In the genomic region with DNA sequence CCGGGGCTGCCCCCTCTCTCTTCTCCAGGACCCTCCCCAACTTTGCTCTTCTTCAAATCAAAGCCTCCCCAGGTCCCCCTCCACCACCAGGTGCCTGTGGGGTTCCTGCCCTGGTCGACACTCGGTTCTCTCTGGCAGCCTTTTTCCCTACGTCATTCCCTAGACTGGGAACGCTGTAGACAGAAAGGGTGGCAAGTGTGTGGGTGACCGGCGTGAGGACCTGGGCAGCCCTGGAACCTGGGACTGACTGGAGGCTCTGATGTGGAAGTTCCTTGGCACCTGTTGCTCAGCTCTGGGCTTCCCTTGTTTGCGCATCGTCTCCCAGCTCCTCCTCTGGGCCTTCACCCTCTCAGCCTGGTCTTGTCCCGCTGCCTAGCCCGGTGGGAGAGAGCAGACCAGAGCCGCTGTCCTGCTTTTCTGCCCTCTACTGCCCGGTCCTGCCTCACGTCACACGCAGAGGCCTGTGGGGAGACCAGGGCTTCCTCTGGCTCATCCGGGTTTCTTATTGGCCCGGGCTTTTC, we compare ENCODE assay signal across 8 cellular contexts. TPM values are rescaled to one million over a fixed set of nuclear protein-coding genes. Genes with fewer than 3 reads are reported as not detected.
DNase-seq lines count a peak whose midpoint lies in the region; ATAC-seq and TF ChIP-seq lines count a peak whose summit lies in the region.

No MANE protein-coding gene starts in this region.

- H3F3A ChIP-seq in Loucy (ENCODE audit: low read depth) = no peaks in the 10 kb centered on the region

- TF ChIP-seq CTCF in Loucy (conservative IDR thresholded peaks at IDR 0.05; ENCODE audit: low read length) (no peak), mammary epithelial cell (conservative IDR thresholded peaks at IDR 0.05 in 1 of 2, IDR thresholded peaks at IDR 0.05 in 1 of 2; ENCODE audit: extremely low read depth in 1 of 2, insufficient read depth in 1 of 2, low read depth in 1 of 2, low read length in 2 of 2) (no peak), nephron (IDR thresholded peaks at IDR 0.05; ENCODE audit: unreplicated experiment in 3 of 3) (no peak)

- H3K4me2 ChIP-seq in Loucy (ENCODE audit: low read depth, low read length, poor library complexity, severe bottlenecking) (peak overlapping the region; percentile 88), mammary epithelial cell (ENCODE audit: insufficient read depth, low read depth, low read length) (peak overlapping the region; percentile 85)

- peak overlapping the region; percentile 96 to 99 (median 98) for H3K27ac Mint-ChIP-seq in CD8-positive, alpha-beta memory T cell
- peak overlapping the region; percentile 23 to 57 (median 50) for H3K27ac Mint-ChIP-seq in nephron

- H3K36me3 ChIP-seq in CD8-positive, alpha-beta memory T cell (ENCODE audit: insufficient read depth, low read length) = peaks cover 14% of the 10 kb centered on the region
- H3K36me3 ChIP-seq in Loucy (ENCODE audit: insufficient read depth, low read length) (peaks cover 38% of the 10 kb centered on the region; the same call in 1 of the 2 replicates), mammary epithelial cell (ENCODE audit: insufficient read depth, low read length) (peaks cover 2% of the 10 kb centered on the region)

- no peaks in the 10 kb centered on the region for H3K9me3 ChIP-seq in CD8-positive, alpha-beta memory T cell (ENCODE audit: low read length)
- H3K9me3 ChIP-seq in Loucy (ENCODE audit: insufficient read depth, low read depth, low read length) (no peaks in the 10 kb centered on the region), mammary epithelial cell (replicated peaks; ENCODE audit: insufficient read depth, low read length) (no peaks in the 10 kb centered on the region)

- no peak for ATAC-seq in esophagus mucosa

- H3K4me3 Mint-ChIP-seq in CD8-positive, alpha-beta memory T cell = peak overlapping the region; percentile 84 to 94 (median 87)
- peak overlapping the region; percentile 91 to 92 (median 91) for H3K4me3 Mint-ChIP-seq in nephron

- peak in 1 of 5 donors; percentile 48 for DNase-seq in CD8-positive, alpha-beta memory T cell
- DNase-seq in mammary epithelial cell (no peak), cortex of kidney (lab: John Stamatoyannopoulos, UW) (no peak), GDM1 (lab: John Stamatoyannopoulos, UW) (no peak), NCI-H1694 (lab: John Stamatoyannopoulos, UW) (no peak)

- no peak overlapping the region for H2AFZ ChIP-seq in Loucy (ENCODE audit: low read length)
- no peak overlapping the region for H2AFZ ChIP-seq in mammary epithelial cell (ENCODE audit: low read depth, low read length)

- H3K4me3 ChIP-seq in CD8-positive, alpha-beta memory T cell (ENCODE audit: low read length) = peak overlapping the region; percentile 67
- peak overlapping the region; percentile 99 for H3K4me3 ChIP-seq in Loucy (ENCODE audit: low read length, poor library complexity, severe bottlenecking)
- peak overlapping the region; percentile 66 to 87 (median 78) for H3K4me3 ChIP-seq in mammary epithelial cell (replicated peaks in 1 of 3; ENCODE audit: insufficient read depth in 1 of 3, low read depth in 2 of 3, low read length in 3 of 3)

- WGBS in mammary epithelial cell (ENCODE audit: low coverage, missing lambda C conversion rate) = 72% methylated on average over 17 of the region's 17 CpGs

- CTCF ChIA-PET in CD8-positive, alpha-beta memory T cell (lab: Charles Lee) = interaction anchor here (1.4 to 16.7 kb wide), 4 partner anchors 9 to 29 kb away, joined by 4 to 341 read pairs (median 14); a partner anchor contains a TSS
- CTCF ChIA-PET in mammary epithelial cell (lab: Charles Lee; ENCODE audit: low non-redundant PET) = no interaction called here

- peak overlapping the region; percentile 81 for H3K27ac ChIP-seq in CD8-positive, alpha-beta memory T cell (ENCODE audit: low read depth, low read length)
- H3K27ac ChIP-seq in mammary epithelial cell (ENCODE audit: insufficient read depth, low read depth, low read length) = no peak overlapping the region

- dilution Hi-C loops in mammary epithelial cell (cut with HindIII; ENCODE audit: low sequenced_read_pairs) = no loop called here

- in situ Hi-C loops in mammary epithelial cell (cut with MboI; ENCODE audit: low sequenced_read_pairs in 2 of 2) = no loop called here

- intact Hi-C loops in mammary epithelial cell (cut with micrococcal nuclease) = loop anchor here (10.0 kb wide), 1 partner anchor 378 kb away; a partner anchor contains a TSS

- BruUV-seq in mammary epithelial cell (replicated peaks; lab: Mats Ljungman, UMichigan) = no TSS peak

- peaks cover 45 to 79% (median 58%) of the 10 kb centered on the region in 3 donors for H3K4me1 Mint-ChIP-seq in CD8-positive, alpha-beta memory T cell
- peaks cover 25% of the 10 kb centered on the region for H3K4me1 Mint-ChIP-seq in nephron

- POLR2A ChIA-PET in CD8-positive, alpha-beta memory T cell (lab: Charles Lee) = interaction anchor here (0.6 to 4.5 kb wide), 3 partner anchors 10 to 29 kb away, joined by 3 to 73 read pairs (median 4); a partner anchor contains a TSS

- H3K36me3 Mint-ChIP-seq in CD8-positive, alpha-beta memory T cell = peaks cover 4 to 38% (median 5%) of the 10 kb centered on the region in 3 donors
- H3K36me3 Mint-ChIP-seq in nephron (ENCODE audit: low read depth) = peaks cover 12% of the 10 kb centered on the region

- H3K9me3 Mint-ChIP-seq in CD8-positive, alpha-beta memory T cell = no peaks in the 10 kb centered on the region
- H3K9me3 Mint-ChIP-seq in nephron = no peaks in the 10 kb centered on the region

- peaks cover 65% of the 10 kb centered on the region for H3K4me1 ChIP-seq in CD8-positive, alpha-beta memory T cell (ENCODE audit: insufficient read depth, low read length)
- peaks cover 24% of the 10 kb centered on the region for H3K4me1 ChIP-seq in Loucy (ENCODE audit: insufficient read depth, low read length, poor library complexity, severe bottlenecking)
- peaks cover 41% of the 10 kb centered on the region for H3K4me1 ChIP-seq in mammary epithelial cell (ENCODE audit: insufficient read depth, low read length)

- H3K9me2 ChIP-seq in Loucy (replicated peaks; ENCODE audit: low read depth, low read length) = no peaks in the 10 kb centered on the region

- H4K20me1 ChIP-seq in Loucy (ENCODE audit: insufficient read depth, low read length, poor library complexity, severe bottlenecking) = peaks cover 59% of the 10 kb centered on the region
- H4K20me1 ChIP-seq in mammary epithelial cell (ENCODE audit: insufficient read depth, low read length) = no peaks in the 10 kb centered on the region

- peak overlapping the region; percentile 97 for H3K9ac ChIP-seq in Loucy (ENCODE audit: low read depth, low read length, poor library complexity, severe bottlenecking)
- H3K9ac ChIP-seq in mammary epithelial cell (ENCODE audit: insufficient read depth, low read length) = peak overlapping the region; percentile 59

- peaks cover 93% of the 10 kb centered on the region for H3K79me2 ChIP-seq in Loucy (ENCODE audit: insufficient read depth, low read length)
- peaks cover 82% of the 10 kb centered on the region for H3K79me2 ChIP-seq in mammary epithelial cell (ENCODE audit: insufficient read depth, low read length)

- H3K27me3 ChIP-seq in CD8-positive, alpha-beta memory T cell (ENCODE audit: insufficient read depth, low read length, poor library complexity, severe bottlenecking) = no peaks in the 10 kb centered on the region
- H3K27me3 ChIP-seq in Loucy (ENCODE audit: insufficient read depth, low read length, poor library complexity, severe bottlenecking) = no peaks in the 10 kb centered on the region
- H3K27me3 ChIP-seq in mammary epithelial cell (ENCODE audit: insufficient read depth, low read length) = no peaks in the 10 kb centered on the region

- no peaks in the 10 kb centered on the region for H3K27me3 Mint-ChIP-seq in CD8-positive, alpha-beta memory T cell
- no peaks in the 10 kb centered on the region for H3K27me3 Mint-ChIP-seq in nephron (ENCODE audit: low read depth)

RNA-seq across cellular contexts. Expression of a gene that starts 1.3 kb away (rescaled TPM):
- total RNA-seq in CD8-positive, alpha-beta memory T cell = 100 to 1,000 TPM; 124 to 129 TPM
- polyA plus RNA-seq in CD8-positive, alpha-beta memory T cell = 45.5 TPM
- total RNA-seq in mammary epithelial cell (10 to 100 TPM in 1 of 2 donors, 1 to 10 TPM in 1; 2.3 to 73.0 TPM), esophagus mucosa (34.4 TPM)
- 46.9 TPM for polyA plus RNA-seq in mammary epithelial cell
- 103 TPM for polyA minus RNA-seq in mammary epithelial cell

RNA-seq across cellular contexts. Expression of a gene that starts 1.5 kb away (rescaled TPM):
- total RNA-seq in CD8-positive, alpha-beta memory T cell = 10 to 100 TPM; 27.6 to 30.6 TPM
- 42.1 TPM for polyA plus RNA-seq in CD8-positive, alpha-beta memory T cell
- total RNA-seq in mammary epithelial cell (10 to 100 TPM; 31.7 to 52.7 TPM), esophagus mucosa (25.5 TPM)
- 21.5 TPM for polyA plus RNA-seq in mammary epithelial cell
- polyA minus RNA-seq in mammary epithelial cell = 15.1 TPM

RNA-seq across cellular contexts. Expression of a gene that starts 10.5 kb away (rescaled TPM):
- total RNA-seq in CD8-positive, alpha-beta memory T cell = 100 to 1,000 TPM; 163 to 164 TPM
- 71.6 TPM for polyA plus RNA-seq in CD8-positive, alpha-beta memory T cell
- total RNA-seq in mammary epithelial cell (10 to 100 TPM; 38.0 to 55.7 TPM), esophagus mucosa (31.3 TPM)
- 71.1 TPM for polyA plus RNA-seq in mammary epithelial cell
- 46.8 TPM for polyA minus RNA-seq in mammary epithelial cell

RNA-seq across cellular contexts. Expression of a gene that starts 38.5 kb away (rescaled TPM):
- 1 to 10 TPM in 1 of 2 experiments, under 1 TPM in 1; 0.82 to 1.9 TPM for total RNA-seq in CD8-positive, alpha-beta memory T cell
- polyA plus RNA-seq in CD8-positive, alpha-beta memory T cell = 1.5 TPM
- total RNA-seq in mammary epithelial cell = 1 to 10 TPM; 3.3 to 3.7 TPM
- 0.63 TPM for polyA plus RNA-seq in mammary epithelial cell
- not detected for polyA minus RNA-seq in mammary epithelial cell
- total RNA-seq in esophagus mucosa = 0.92 TPM
